2 cellular contexts compared by ENCODE assay signal in genomic region chr9:132079391-132080071, GRCh38.
A peak's percentile ranks its signal among the peaks of the same experiment; 100 is the strongest.
TF ChIP-seq lines count a peak whose summit lies in the region.

Gene MED27 (minus strand): TSS chr9:132079867. CDS start chr9:132079844, 23 bp downstream.

TF ChIP-seq in HEK293, 187 proteins besides CTCF, POLR2A, EP300 and RAD21 (continued from another document and continues in another):
- TF ChIP-seq ZBTB10 (tag by site-specific recombination; IDR thresholded peaks at IDR 0.05) = no peak
- 0 out of 2 replicates have a peak, but pooled peaks have one; percentile 32 for TF ChIP-seq KLF10 (tag by site-specific recombination; IDR thresholded peaks at IDR 0.05)
- TF ChIP-seq ZNF596 (tag by site-specific recombination; IDR thresholded peaks at IDR 0.05) = no peak
- no peak for TF ChIP-seq ZNF2 (tag by site-specific recombination; IDR thresholded peaks at IDR 0.05)
- peak; percentile 47 for TF ChIP-seq SP7 (tag by site-specific recombination; IDR thresholded peaks at IDR 0.05)
- 0 out of 2 replicates have a peak, but pooled peaks have one; percentile 13 for TF ChIP-seq ZNF280D (tag by site-specific recombination; IDR thresholded peaks at IDR 0.05)
- peak; percentile 89 for TF ChIP-seq YY2 (tag by site-specific recombination; IDR thresholded peaks at IDR 0.05)
- TF ChIP-seq EGR2 (tag by site-specific recombination; IDR thresholded peaks at IDR 0.05; ENCODE audit: low read depth) = no peak
- TF ChIP-seq BCL6B (tag by site-specific recombination; IDR thresholded peaks at IDR 0.05) = 0 out of 2 replicates have a peak, but pooled peaks have one; percentile 46
- TF ChIP-seq ZBTB20 (tag by site-specific recombination; IDR thresholded peaks at IDR 0.05) = peak; percentile 45; the same call in 1 of the 2 replicates
- peak; percentile 91 for TF ChIP-seq ZBTB17 (tag by site-specific recombination; IDR thresholded peaks at IDR 0.05)
- no peak for TF ChIP-seq ZNF529 (tag by site-specific recombination; IDR thresholded peaks at IDR 0.05; ENCODE audit: insufficient replicate concordance)
- TF ChIP-seq ZBTB1 (tag by site-specific recombination; IDR thresholded peaks at IDR 0.05) = no peak
- TF ChIP-seq KLF9 (tag by site-specific recombination; IDR thresholded peaks at IDR 0.05; ENCODE audit: low read depth) = no peak
- TF ChIP-seq ZNF510 (tag by site-specific recombination; IDR thresholded peaks at IDR 0.05; ENCODE audit: insufficient replicate concordance) = no peak
- TF ChIP-seq ZNF10 (tag by site-specific recombination; IDR thresholded peaks at IDR 0.05) = no peak
- TF ChIP-seq ZNF639 (tag by site-specific recombination; IDR thresholded peaks at IDR 0.05) = peak; percentile 40
- TF ChIP-seq ZNF555 (tag by site-specific recombination; conservative IDR thresholded peaks at IDR 0.05) = no peak
- TF ChIP-seq ZNF692 (tag by site-specific recombination; IDR thresholded peaks at IDR 0.05) = no peak
- 0 out of 2 replicates have a peak, but pooled peaks have one; percentile 14 for TF ChIP-seq ZNF664 (tag by site-specific recombination; IDR thresholded peaks at IDR 0.05)

TF ChIP-seq in SK-N-SH, 30 proteins besides CTCF, POLR2A, EP300 and RAD21 (continued from another document):
- TF ChIP-seq MEF2A (IDR thresholded peaks at IDR 0.05; ENCODE audit: borderline replicate concordance, low read depth) = no peak
- TF ChIP-seq MAX (IDR thresholded peaks at IDR 0.05; ENCODE audit: low read depth) = peak; percentile 65
- no peak for TF ChIP-seq MXI1 (IDR thresholded peaks at IDR 0.05; ENCODE audit: low read depth, low read length)
- peak; percentile 76 for TF ChIP-seq CHD2 (IDR thresholded peaks at IDR 0.05; ENCODE audit: low read length, partially characterized antibody)
- peak; percentile 26; the same call in 1 of the 2 replicates for TF ChIP-seq REST (IDR thresholded peaks at IDR 0.05; ENCODE audit: low read depth, low read length)
- TF ChIP-seq GABPA (IDR thresholded peaks at IDR 0.05; ENCODE audit: low read depth) = no peak; the same call in 1 of the 2 replicates
- no peak for TF ChIP-seq GATA2 (CRISPR knock-in tag; IDR thresholded peaks at IDR 0.05)
- peak; percentile 50; the same call in 1 of the 2 replicates for TF ChIP-seq TAF1 (IDR thresholded peaks at IDR 0.05; ENCODE audit: borderline replicate concordance, low read depth, low read length)
- no peak for TF ChIP-seq USF1 (IDR thresholded peaks at IDR 0.05; ENCODE audit: borderline replicate concordance, low read depth)
- no peak for TF ChIP-seq EZH2phosphoT487 (IDR thresholded peaks at IDR 0.05; ENCODE audit: borderline replicate concordance, low read depth)
- TF ChIP-seq TEAD4 (IDR thresholded peaks at IDR 0.05; ENCODE audit: borderline replicate concordance, insufficient read depth) = no peak
- TF ChIP-seq FOXJ3 (CRISPR knock-in tag; IDR thresholded peaks at IDR 0.05) = no peak
- no peak for TF ChIP-seq FOXM1 (IDR thresholded peaks at IDR 0.05; ENCODE audit: low read depth)
- TF ChIP-seq SIN3A (IDR thresholded peaks at IDR 0.05; ENCODE audit: borderline replicate concordance, low read depth, low read length) = peak; percentile 73
